ENCODE assay signal across 9 cellular contexts in genomic region chr12:107903377-107904061, GRCh38.
A peak's percentile ranks its signal among the peaks of the same experiment; 100 is the strongest.
DNase-seq lines count a peak whose midpoint lies in the region; ATAC-seq and TF ChIP-seq lines count a peak whose summit lies in the region.
"Had no signal": no experiment of that assay in that cellular context is flagged by ENCODE, and none has a peak within 500 bp of the region (broad histone marks: within the 10 kb centered on the region; RNA-seq: fewer than 3 reads in every experiment).

No MANE protein-coding gene starts in this region.

- no peaks in the 10 kb centered on the region for H3K4me1 ChIP-seq in CD8-positive, alpha-beta T cell (ENCODE audit: insufficient read depth, low read length)
- no peaks in the 10 kb centered on the region; the same call in 1 of the 2 replicates for H3K4me1 ChIP-seq in iPS-20b (ENCODE audit: insufficient read depth, low read length)

- H3K27ac ChIP-seq in CD8-positive, alpha-beta T cell (ENCODE audit: low read depth, low read length): no peak overlapping the region
- no peak overlapping the region for H3K27ac ChIP-seq in iPS-20b (ENCODE audit: low read length)
- H3K27ac ChIP-seq: SJSA1 had no signal

- no peaks in the 10 kb centered on the region for H3K36me3 ChIP-seq in CD8-positive, alpha-beta T cell (ENCODE audit: insufficient read depth, low read length)
- H3K36me3 ChIP-seq in iPS-20b (ENCODE audit: insufficient read depth, low read depth, low read length): no peaks in the 10 kb centered on the region
- H3K36me3 ChIP-seq: SJSA1 had no signal

- no peaks in the 10 kb centered on the region for H3K27me3 ChIP-seq in CD8-positive, alpha-beta T cell (ENCODE audit: insufficient read depth, low read length)
- peaks cover 62% of the 10 kb centered on the region for H3K27me3 ChIP-seq in iPS-20b (ENCODE audit: insufficient read depth, low read length)

- peaks cover 62% of the 10 kb centered on the region for H3K27me3 Mint-ChIP-seq in CD8-positive, alpha-beta T cell (ENCODE audit: low read depth)
- H3K27me3 Mint-ChIP-seq in activated naive CD8-positive, alpha-beta T cell: peaks cover 45% of the 10 kb centered on the region

- CTCF ChIA-PET in CD8-positive, alpha-beta T cell (lab: Charles Lee): no interaction called here

- H3K4me3 ChIP-seq in CD8-positive, alpha-beta T cell (ENCODE audit: low read depth, low read length): no peak overlapping the region
- H3K4me3 ChIP-seq in iPS-20b (ENCODE audit: low read length): peak overlapping the region; percentile 86
- H3K4me3 ChIP-seq: SJSA1 had no signal

- no peaks in the 10 kb centered on the region for H3K9me3 Mint-ChIP-seq in CD8-positive, alpha-beta T cell
- H3K9me3 Mint-ChIP-seq in activated naive CD8-positive, alpha-beta T cell (ENCODE audit: low read depth): peaks cover 4% of the 10 kb centered on the region

- POLR2A ChIA-PET in CD8-positive, alpha-beta T cell (lab: Charles Lee): no interaction called here

- peak overlapping the region; percentile 42 for H3K4me3 Mint-ChIP-seq in CD8-positive, alpha-beta T cell
- H3K4me3 Mint-ChIP-seq in activated naive CD8-positive, alpha-beta T cell: peak overlapping the region; percentile 70

- peak overlapping the region; percentile 76; the same call in 1 of the 2 replicates for H3K9ac ChIP-seq in iPS-20b (ENCODE audit: low read depth, low read length)

- no peak overlapping the region for H3K27ac Mint-ChIP-seq in CD8-positive, alpha-beta T cell
- H3K27ac Mint-ChIP-seq in activated naive CD8-positive, alpha-beta T cell: no peak overlapping the region

- TF ChIP-seq CTCF in CD8-positive, alpha-beta T cell (IDR thresholded peaks at IDR 0.05): no peak

- no peaks in the 10 kb centered on the region for H3K9me3 ChIP-seq in CD8-positive, alpha-beta T cell (ENCODE audit: low read length)
- H3K9me3 ChIP-seq in iPS-20b (ENCODE audit: insufficient read depth, low read depth, low read length): no peaks in the 10 kb centered on the region

- H3K4me1 Mint-ChIP-seq in CD8-positive, alpha-beta T cell (ENCODE audit: low read depth): peaks cover 6% of the 10 kb centered on the region
- peaks cover 6% of the 10 kb centered on the region for H3K4me1 Mint-ChIP-seq in activated naive CD8-positive, alpha-beta T cell (ENCODE audit: low read depth)

- DNase-seq in CD8-positive, alpha-beta T cell: no peak
- DNase-seq in NCI-H460 (ENCODE audit: extremely low read depth, low read depth) (peak; percentile 61), activated gamma-delta T cell treated with Interleukin-2 at 50 U/mL for 16 hours (no peak)
- peak; percentile 53 to 63 for DNase-seq in stimulated activated CD4-positive, alpha-beta T cell treated with anti-CD3 and anti-CD28 coated beads, Interleukin-2, amount 100 ng/mL, for 48 hours

- no peak for ATAC-seq in CD8-positive, alpha-beta T cell
- ATAC-seq in GM18873 (IDR thresholded peaks at IDR 0.05; ENCODE audit: low FRiP score, unreplicated experiment): peak; percentile 76
- ATAC-seq in HG03045 (IDR thresholded peaks at IDR 0.05; ENCODE audit: unreplicated experiment): peak; percentile 97

- intact Hi-C loops in CD8-positive, alpha-beta T cell (cut with DNase I, micrococcal nuclease): no loop called here

- no peaks in the 10 kb centered on the region for H3K36me3 Mint-ChIP-seq in CD8-positive, alpha-beta T cell
- H3K36me3 Mint-ChIP-seq in activated naive CD8-positive, alpha-beta T cell: no peaks in the 10 kb centered on the region

Comparison
In these comparisons a context has a peak if more than half of its experiments do, and no peak if none do; other contexts are left out.
1. DNase-seq: peak in NCI-H460 (single experiment) and stimulated activated CD4-positive, alpha-beta T cell treated with anti-CD3 and anti-CD28 coated beads, Interleukin-2, amount 100 ng/mL, for 48 hours (2 of 2); none in CD8-positive, alpha-beta T cell (0 of 7) and activated gamma-delta T cell treated with Interleukin-2 at 50 U/mL for 16 hours (single experiment).